ENCODE assay signal across 1 cellular context in genomic region chr12:93671044-93671443, GRCh38.
TF ChIP-seq lines count a peak whose summit lies in the region.

No MANE protein-coding gene starts in this region.

TF ChIP-seq in H1, 55 proteins besides CTCF, POLR2A, EP300 and RAD21 (continued from another document):
- TF ChIP-seq KDM4A (IDR thresholded peaks at IDR 0.05; ENCODE audit: low read depth, low read length, severe bottlenecking) (no peak), SP4 (IDR thresholded peaks at IDR 0.05; ENCODE audit: low read length) (no peak), CBX8 (IDR thresholded peaks at IDR 0.05; ENCODE audit: borderline replicate concordance, low read depth, low read length) (no peak), SRF (IDR thresholded peaks at IDR 0.05; ENCODE audit: low read depth, low read length) (no peak), SIX5 (IDR thresholded peaks at IDR 0.05; ENCODE audit: low read depth, low read length) (no peak)
- TF ChIP-seq, protein P1, sequence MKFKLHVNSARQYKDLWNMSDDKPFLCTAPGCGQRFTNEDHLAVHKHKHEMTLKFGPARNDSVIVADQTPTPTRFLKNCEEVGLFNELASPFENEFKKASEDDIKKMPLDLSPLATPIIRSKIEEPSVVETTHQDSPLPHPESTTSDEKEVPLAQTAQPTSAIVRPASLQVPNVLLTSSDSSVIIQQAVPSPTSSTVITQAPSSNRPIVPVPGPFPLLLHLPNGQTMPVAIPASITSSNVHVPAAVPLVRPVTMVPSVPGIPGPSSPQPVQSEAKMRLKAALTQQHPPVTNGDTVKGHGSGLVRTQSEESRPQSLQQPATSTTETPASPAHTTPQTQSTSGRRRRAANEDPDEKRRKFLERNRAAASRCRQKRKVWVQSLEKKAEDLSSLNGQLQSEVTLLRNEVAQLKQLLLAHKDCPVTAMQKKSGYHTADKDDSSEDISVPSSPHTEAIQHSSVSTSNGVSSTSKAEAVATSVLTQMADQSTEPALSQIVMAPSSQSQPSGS (IDR thresholded peaks at IDR 0.05; ENCODE audit: low read length): no peak
TF ChIP-seq in H1: peak in this region for 0.
